In genomic region chr10:89529711-89530110, GRCh38 we compare ENCODE assay signal across 6 cellular contexts. TPM values are rescaled to one million over a fixed set of nuclear protein-coding genes. Genes with fewer than 3 reads are reported as not detected.
"Had no signal": no experiment of that assay in that cellular context is flagged by ENCODE, and none has a peak within 500 bp of the region (broad histone marks: within the 10 kb centered on the region; RNA-seq: fewer than 3 reads in every experiment).

No MANE protein-coding gene starts in this region.

RNA-seq across cellular contexts. Expression of gene SLC16A12, which starts 5.7 kb away (rescaled TPM):
- total RNA-seq: activated CD4-positive, alpha-beta T cell treated with anti-CD3 and anti-CD28 coated beads for 36 hours; activated CD4-positive, alpha-beta T cell treated with anti-CD3 and anti-CD28 coated beads, Interleukin-2, amount 10 ng/mL, durations not matched to agents 7 days and 5 days; activated CD8-positive, alpha-beta T cell treated with anti-CD3 and anti-CD28 coated beads, Interleukin-2, amount 10 ng/mL, durations not matched to agents 7 days and 5 days; activated naive CD8-positive, alpha-beta T cell treated with anti-CD3 and anti-CD28 coated beads, Interleukin-2, amount 10 ng/mL, durations not matched to agents 7 days and 5 days; activated T-helper 2 cell treated with anti-CD3 and anti-CD28 coated beads, Interferon-gamma antibody, Interleukin-2, Interleukin-4, amounts not matched to agents 10 μg/mL and 5 μg/mL and 100 μg/mL, durations not matched to agents 14 hours and 24 hours and 36 hours; bronchial epithelial cell had no signal
